ENCODE assay signal across 1 cellular context in genomic region chr2:97699765-97700444, GRCh38.
TF ChIP-seq lines count a peak whose summit lies in the region.

No MANE protein-coding gene starts in this region.

TF ChIP-seq in SK-N-SH treated with all-trans-retinoic acid at 6 μM for 48 hours, 23 proteins besides CTCF, POLR2A, EP300 and RAD21 (continued from another document):
- TF ChIP-seq, protein P1, sequence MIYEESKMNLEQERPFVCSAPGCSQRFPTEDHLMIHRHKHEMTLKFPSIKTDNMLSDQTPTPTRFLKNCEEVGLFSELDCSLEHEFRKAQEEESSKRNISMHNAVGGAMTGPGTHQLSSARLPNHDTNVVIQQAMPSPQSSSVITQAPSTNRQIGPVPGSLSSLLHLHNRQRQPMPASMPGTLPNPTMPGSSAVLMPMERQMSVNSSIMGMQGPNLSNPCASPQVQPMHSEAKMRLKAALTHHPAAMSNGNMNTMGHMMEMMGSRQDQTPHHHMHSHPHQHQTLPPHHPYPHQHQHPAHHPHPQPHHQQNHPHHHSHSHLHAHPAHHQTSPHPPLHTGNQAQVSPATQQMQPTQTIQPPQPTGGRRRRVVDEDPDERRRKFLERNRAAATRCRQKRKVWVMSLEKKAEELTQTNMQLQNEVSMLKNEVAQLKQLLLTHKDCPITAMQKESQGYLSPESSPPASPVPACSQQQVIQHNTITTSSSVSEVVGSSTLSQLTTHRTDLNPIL (CRISPR knock-in tag; IDR thresholded peaks at IDR 0.05; ENCODE audit: low read depth) = no peak
- TF ChIP-seq ISL1 (CRISPR knock-in tag; IDR thresholded peaks at IDR 0.05) = no peak
- no peak for TF ChIP-seq SNAI2 (CRISPR knock-in tag; IDR thresholded peaks at IDR 0.05)
- no peak for TF ChIP-seq BACH2 (CRISPR knock-in tag; IDR thresholded peaks at IDR 0.05; ENCODE audit: borderline replicate concordance)
- TF ChIP-seq, protein P2, sequence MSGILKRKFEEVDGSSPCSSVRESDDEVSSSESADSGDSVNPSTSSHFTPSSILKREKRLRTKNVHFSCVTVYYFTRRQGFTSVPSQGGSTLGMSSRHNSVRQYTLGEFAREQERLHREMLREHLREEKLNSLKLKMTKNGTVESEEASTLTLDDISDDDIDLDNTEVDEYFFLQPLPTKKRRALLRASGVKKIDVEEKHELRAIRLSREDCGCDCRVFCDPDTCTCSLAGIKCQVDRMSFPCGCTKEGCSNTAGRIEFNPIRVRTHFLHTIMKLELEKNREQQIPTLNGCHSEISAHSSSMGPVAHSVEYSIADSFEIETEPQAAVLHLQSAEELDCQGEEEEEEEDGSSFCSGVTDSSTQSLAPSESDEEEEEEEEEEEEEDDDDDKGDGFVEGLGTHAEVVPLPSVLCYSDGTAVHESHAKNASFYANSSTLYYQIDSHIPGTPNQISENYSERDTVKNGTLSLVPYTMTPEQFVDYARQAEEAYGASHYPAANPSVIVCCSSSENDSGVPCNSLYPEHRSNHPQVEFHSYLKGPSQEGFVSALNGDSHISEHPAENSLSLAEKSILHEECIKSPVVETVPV (CRISPR knock-in tag; IDR thresholded peaks at IDR 0.05) = no peak
- TF ChIP-seq GLIS3 (CRISPR knock-in tag; IDR thresholded peaks at IDR 0.05) = no peak
- TF ChIP-seq TSHZ2 (CRISPR knock-in tag; IDR thresholded peaks at IDR 0.05) = no peak
- TF ChIP-seq ZFP30 (CRISPR knock-in tag; IDR thresholded peaks at IDR 0.05) = no peak
- no peak for TF ChIP-seq POU6F1 (CRISPR knock-in tag; IDR thresholded peaks at IDR 0.05; ENCODE audit: borderline replicate concordance, low read depth)
- TF ChIP-seq ZNF565 (CRISPR knock-in tag; conservative IDR thresholded peaks at IDR 0.05; ENCODE audit: low read depth) = no peak
- TF ChIP-seq CSDC2 (CRISPR knock-in tag; IDR thresholded peaks at IDR 0.05) = no peak
- no peak for TF ChIP-seq OSR1 (CRISPR knock-in tag; IDR thresholded peaks at IDR 0.05)
TF ChIP-seq in SK-N-SH treated with all-trans-retinoic acid at 6 μM for 48 hours: peak in this region for 0.
